In genomic region chr1:173554089-173554488, GRCh38 we compare ENCODE assay signal across 26 cellular contexts. TPM values are rescaled to one million over a fixed set of nuclear protein-coding genes. Genes with fewer than 3 reads are reported as not detected.
"Had no signal": no experiment of that assay in that cellular context is flagged by ENCODE, and none has a peak within 500 bp of the region (broad histone marks: within the 10 kb centered on the region; RNA-seq: fewer than 3 reads in every experiment).

No MANE protein-coding gene starts in this region.

- H3K27me3 ChIP-seq: brain microvascular endothelial cell, gastrocnemius medialis, neural progenitor cell, ovary, tibial nerve had no signal

- ATAC-seq: activated naive CD8-positive, alpha-beta T cell treated with anti-CD3 and anti-CD28 coated beads, Interleukin-2, amount 50 U/mL, for 24 hours; gastrocnemius medialis; naive thymus-derived CD4-positive, alpha-beta T cell; psoas muscle; right cardiac atrium; stimulated activated naive CD8-positive, alpha-beta T cell treated with anti-CD3 and anti-CD28 coated beads, Interleukin-15, Interleukin-2, amounts not matched to agents 100 U/mL and 50 U/mL, for 24 hours had no signal

- H3K4me3 ChIP-seq: coronary artery, gastrocnemius medialis, neural progenitor cell, ovary, psoas muscle, tibial nerve had no signal

- H3K27ac ChIP-seq: brain microvascular endothelial cell, coronary artery, gastrocnemius medialis, neural progenitor cell, ovary, psoas muscle, tibial nerve, VCaP had no signal

- DNase-seq: activated CD4-positive, alpha-beta T cell treated with anti-CD3 and anti-CD28 coated beads for 1 hour; activated CD8-positive, alpha-beta memory T cell treated with anti-CD3 and anti-CD28 coated beads for 24 hours; activated CD8-positive, alpha-beta memory T cell treated with anti-CD3 and anti-CD28 coated beads, Interleukin-2, amount 50 U/mL, for 48 hours; activated effector memory CD4-positive, alpha-beta T cell treated with Interleukin-2 at 50 U/mL for 16 hours; activated naive CD4-positive, alpha-beta T cell treated with anti-CD3 and anti-CD28 coated beads, Interleukin-2, amount 10 ng/mL, durations not matched to agents 7 days and 5 days; activated naive CD8-positive, alpha-beta T cell treated with anti-CD3 and anti-CD28 coated beads, Interleukin-2, amount 50 U/mL, for 24 hours; activated T-cell treated with anti-CD3 and anti-CD28 coated beads, Interleukin-2, amount 50 U/mL, for 48 hours; anterior cingulate cortex; brain microvascular endothelial cell; gastrocnemius medialis; head of caudate nucleus; mesendoderm; naive thymus-derived CD4-positive, alpha-beta T cell; ovary; psoas muscle; right cardiac atrium; stimulated activated CD4-positive, alpha-beta T cell treated with anti-CD3 and anti-CD28 coated beads, Interleukin-2, amount 100 ng/mL, for 24 hours; stimulated activated naive CD8-positive, alpha-beta T cell treated with anti-CD3 and anti-CD28 coated beads, Interleukin-15, Interleukin-2, amounts not matched to agents 100 U/mL and 50 U/mL, for 24 hours; substantia nigra had no signal

- H2AFZ ChIP-seq: neural progenitor cell had no signal

- H3K9me3 ChIP-seq: gastrocnemius medialis, ovary, psoas muscle, tibial nerve had no signal

- H3K36me3 ChIP-seq: brain microvascular endothelial cell, gastrocnemius medialis, neural progenitor cell, ovary, tibial nerve had no signal

- H3K4me1 ChIP-seq: gastrocnemius medialis, neural progenitor cell, psoas muscle, tibial nerve had no signal

- H3K4me2 ChIP-seq: neural progenitor cell had no signal

- H3K9ac ChIP-seq: neural progenitor cell had no signal

RNA-seq across cellular contexts. Expression of gene SLC9C2, which starts 48.8 kb away (rescaled TPM):
- total RNA-seq: gastrocnemius medialis; liver; mucosa of gallbladder; naive thymus-derived CD4-positive, alpha-beta T cell; psoas muscle had no signal
- polyA plus RNA-seq: esophagus; liver; naive thymus-derived CD4-positive, alpha-beta T cell; psoas muscle had no signal
